Comparison of ENCODE assay signal across 19 cellular contexts in the genomic region with DNA sequence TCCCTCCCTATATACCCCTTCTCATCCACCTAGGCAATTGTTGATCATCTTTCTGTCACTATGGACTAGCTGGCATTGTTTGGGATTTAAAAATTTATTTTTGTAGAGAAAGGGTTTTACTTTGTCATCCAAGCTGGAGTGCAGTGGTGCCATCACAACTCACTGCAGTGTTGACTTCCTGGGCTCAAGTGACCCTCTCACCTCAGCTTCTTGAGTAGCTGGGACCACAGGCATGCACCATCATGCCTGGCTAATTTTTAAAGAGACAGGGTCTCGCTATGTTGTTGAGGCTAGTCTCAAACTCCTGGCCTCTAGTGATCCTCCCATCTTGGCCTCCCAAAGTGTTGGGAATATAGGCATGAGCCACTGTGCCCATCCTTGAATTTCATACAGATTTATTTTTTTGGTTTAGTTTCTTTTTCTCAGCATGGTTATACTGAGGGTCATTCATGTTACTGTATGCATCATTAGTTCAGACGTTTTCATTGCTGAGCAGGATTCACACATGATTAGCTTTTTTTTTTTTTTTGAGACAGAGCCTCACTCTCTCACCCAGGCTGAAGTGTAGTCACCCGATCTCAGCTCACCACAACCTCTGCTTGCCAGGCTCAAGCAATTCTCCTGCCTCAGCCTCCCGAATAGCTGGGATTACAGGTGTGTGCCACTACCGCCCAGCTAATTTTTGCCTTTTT.
A peak's percentile ranks its signal among the peaks of the same experiment; 100 is the strongest.
DNase-seq lines count a peak whose midpoint lies in the region; ATAC-seq and TF ChIP-seq lines count a peak whose summit lies in the region.
"Had no signal": no experiment of that assay in that cellular context is flagged by ENCODE, and none has a peak within 500 bp of the region (broad histone marks: within the 10 kb centered on the region; RNA-seq: fewer than 3 reads in every experiment).

No MANE protein-coding gene starts in this region.

- ATAC-seq in GM19395 (IDR thresholded peaks at IDR 0.05; ENCODE audit: unreplicated experiment) (peak; percentile 72), HG02610 (IDR thresholded peaks at IDR 0.05; ENCODE audit: unreplicated experiment) (peak; percentile 79), HG03571 (IDR thresholded peaks at IDR 0.05; ENCODE audit: unreplicated experiment) (peak; percentile 87)
- ATAC-seq: A549; activated T-cell treated with anti-CD3 and anti-CD28 coated beads, Interleukin-2, amount 50 U/mL, for 72 hours; sciatic nerve had no signal

- no peak for TF ChIP-seq CTCF in GM12865 (IDR thresholded peaks at IDR 0.05; ENCODE audit: insufficient read depth, low read depth, low read length, missing control alignments)

- H3K4me3 ChIP-seq in GM12865 (ENCODE audit: low read depth, low read length), result no peak overlapping the region
- H3K4me3 ChIP-seq: A549 had no signal

- DNase-seq in GM12865 (ENCODE audit: low read depth) (peak; percentile 69), DMS79 treated with DMSO at 0.1 percent for 48 hours (lab: John Stamatoyannopoulos, UW) (no peak), GOT3 (lab: John Stamatoyannopoulos, UW) (no peak)
- DNase-seq in stimulated activated CD4-positive, alpha-beta T cell treated with anti-CD3 and anti-CD28 coated beads, Interleukin-4, amount 100 ng/mL, for 4 hours, result no peak
- DNase-seq in activated CD8-positive, alpha-beta memory T cell treated with anti-CD3 and anti-CD28 coated beads, Interleukin-2, amount 50 U/mL, for 4 hours, result no peak
- DNase-seq: activated CD4-positive, alpha-beta T cell treated with anti-CD3 and anti-CD28 coated beads, Interleukin-2, amount 50 U/mL, for 4 hours; activated naive CD8-positive, alpha-beta T cell treated with anti-CD3 and anti-CD28 coated beads for 36 hours; activated T-cell treated with anti-CD3 and anti-CD28 coated beads, Interleukin-2, amount 50 U/mL, for 72 hours; brain microvascular endothelial cell; DMS79; IMR-90; MM.1S; NCI-H1930; NCI-H510A had no signal
